In genomic region chr17:41917957-41918391, GRCh38 we compare ENCODE assay signal across 8 cellular contexts. TPM values are rescaled to one million over a fixed set of nuclear protein-coding genes. Genes with fewer than 3 reads are reported as not detected.
DNase-seq lines count a peak whose midpoint lies in the region; ATAC-seq and TF ChIP-seq lines count a peak whose summit lies in the region.

No MANE protein-coding gene starts in this region.

- TF ChIP-seq CTCF in BJ (IDR thresholded peaks at IDR 0.05; ENCODE audit: insufficient read depth, low read depth, low read length) = no peak

- peak overlapping the region; percentile 82 to 83 for H3K27ac Mint-ChIP-seq in natural killer cell treated with Interleukin-12 subunit alpha and Interleukin-12 subunit beta and Interleukin-15 and Interleukin-18, amount 100 ng/mL, for 72 hours

- H3K27me3 Mint-ChIP-seq in natural killer cell treated with Interleukin-12 subunit alpha and Interleukin-12 subunit beta and Interleukin-15 and Interleukin-18, amount 100 ng/mL, for 72 hours = no peaks in the 10 kb centered on the region

- peaks cover 23 to 30% of the 10 kb centered on the region in 2 donors for H3K4me1 Mint-ChIP-seq in natural killer cell treated with Interleukin-12 subunit alpha and Interleukin-12 subunit beta and Interleukin-15 and Interleukin-18, amount 100 ng/mL, for 72 hours (ENCODE audit: low read depth in 2 of 2)

- H3K36me3 Mint-ChIP-seq in natural killer cell treated with Interleukin-12 subunit alpha and Interleukin-12 subunit beta and Interleukin-15 and Interleukin-18, amount 100 ng/mL, for 72 hours = peaks cover 2% of the 10 kb centered on the region

- DNase-seq in BJ (ENCODE audit: low read depth) = no peak
- peak; percentile 75 for DNase-seq in NCI-H2171 (lab: John Stamatoyannopoulos, UW)
- DNase-seq in activated CD8-positive, alpha-beta memory T cell treated with anti-CD3 and anti-CD28 coated beads, Interleukin-2, amount 50 U/mL, for 4 hours = peak; percentile 44
- no peak for DNase-seq in natural killer cell treated with Interleukin-12 subunit alpha and Interleukin-12 subunit beta and Interleukin-15 and Interleukin-18, amount 100 ng/mL, for 72 hours (ENCODE audit: low spot score)
- DNase-seq in superior temporal gyrus (ENCODE audit: extremely low spot score) = peak; percentile 12
- DNase-seq in AG20443 (ENCODE audit: low spot score) = no peak

- no peaks in the 10 kb centered on the region for H3K27me3 ChIP-seq in BJ (ENCODE audit: control insufficient read depth, insufficient read depth, low read length)
- no peaks in the 10 kb centered on the region for H3K27me3 ChIP-seq in esophagus (ENCODE audit: control insufficient read depth in 1 of 2, insufficient read depth in 2 of 2, low read length in 2 of 2)

- H3K9me3 Mint-ChIP-seq in natural killer cell treated with Interleukin-12 subunit alpha and Interleukin-12 subunit beta and Interleukin-15 and Interleukin-18, amount 100 ng/mL, for 72 hours = no peaks in the 10 kb centered on the region

- no peaks in the 10 kb centered on the region for H3K9me3 ChIP-seq in esophagus (ENCODE audit: control insufficient read depth in 2 of 2, insufficient read depth in 1 of 2, low read depth in 1 of 2, low read length in 1 of 2)

- peaks cover 0 to 9% of the 10 kb centered on the region in 2 donors for H3K4me1 ChIP-seq in esophagus (ENCODE audit: control insufficient read depth in 2 of 2, insufficient read depth in 2 of 2, low read length in 1 of 2)

- POLR2A ChIA-PET in BJ (lab: Charles Lee) = interaction anchor here (0.7 to 1.0 kb wide), 3 partner anchors 13 to 131 kb away, joined by 3 to 4 read pairs (median 3); partner anchors contain the start of genes JUP and ODAD4

- peak overlapping the region; percentile 85 to 87 for H3K27ac ChIP-seq in esophagus (ENCODE audit: low read depth in 2 of 2, low read length in 1 of 2)

- H3K4me3 ChIP-seq in BJ (ENCODE audit: low read depth, low read length) (peak overlapping the region; percentile 93), esophagus (ENCODE audit: low read depth in 1 of 2, low read length in 2 of 2) (peak overlapping the region; percentile 75 to 76)

- peak; percentile 23 for ATAC-seq in GM21576 (IDR thresholded peaks at IDR 0.05; ENCODE audit: unreplicated experiment)
- peak in 1 of 2 donors; percentile 6 for ATAC-seq in natural killer cell treated with Interleukin-12 subunit alpha and Interleukin-12 subunit beta and Interleukin-15 and Interleukin-18, amount 100 ng/mL, for 72 hours

- peaks cover 4% of the 10 kb centered on the region for H3K36me3 ChIP-seq in BJ (ENCODE audit: control insufficient read depth, insufficient read depth, low read length)
- H3K36me3 ChIP-seq in esophagus (ENCODE audit: control insufficient read depth in 2 of 2, insufficient read depth in 2 of 2, low read length in 1 of 2) = peaks cover 7 to 8% of the 10 kb centered on the region in 2 donors

- WGBS in esophagus, 2 donors = 0% methylated on average over 30 of the region's 30 CpGs

- H3K4me3 Mint-ChIP-seq in natural killer cell treated with Interleukin-12 subunit alpha and Interleukin-12 subunit beta and Interleukin-15 and Interleukin-18, amount 100 ng/mL, for 72 hours = peak overlapping the region; percentile 94

- CTCF ChIA-PET in BJ (lab: Yijun Ruan, JAX) = interaction anchor here (1.0 to 1.8 kb wide), 10 partner anchors 11 to 150 kb away, joined by 3 to 5 read pairs (median 4); no protein-coding TSS in a partner anchor

RNA-seq across cellular contexts. Expression of gene ACLY, which starts 0.8 kb away (rescaled TPM):
- 118 and 170 TPM in 2 replicates for polyA plus RNA-seq in BJ (2011; rRNA removed)
- 159 and 212 TPM in 2 replicates for polyA minus RNA-seq in BJ (2011; rRNA and poly(A)+ RNA removed)
- polyA plus RNA-seq in esophagus = 10 to 100 TPM; 16.4 to 27.1 TPM
- total RNA-seq in natural killer cell treated with Interleukin-12 subunit alpha and Interleukin-12 subunit beta and Interleukin-15 and Interleukin-18, amount 100 ng/mL, for 72 hours = 100 to 1,000 TPM; 200 to 243 TPM

RNA-seq across cellular contexts. Expression of gene ODAD4, which starts 12.4 kb away (rescaled TPM):
- polyA plus RNA-seq in BJ (2011; rRNA removed) = 0.61 and 0.92 TPM in 2 replicates
- 0.31 and 0.81 TPM in 2 replicates for polyA minus RNA-seq in BJ (2011; rRNA and poly(A)+ RNA removed)
- under 1 TPM; 0.18 to 0.31 TPM for polyA plus RNA-seq in esophagus
- 1 to 10 TPM in 1 of 2 donors, under 1 TPM in 1; 0.12 to 1.0 TPM for total RNA-seq in natural killer cell treated with Interleukin-12 subunit alpha and Interleukin-12 subunit beta and Interleukin-15 and Interleukin-18, amount 100 ng/mL, for 72 hours

RNA-seq across cellular contexts. Expression of gene CNP, which starts 48.6 kb away (rescaled TPM):
- polyA plus RNA-seq in BJ (2011; rRNA removed) (53.5 and 66.2 TPM in 2 replicates), esophagus (10 to 100 TPM; 45.2 to 49.1 TPM)
- 151 and 180 TPM in 2 replicates for polyA minus RNA-seq in BJ (2011; rRNA and poly(A)+ RNA removed)
- total RNA-seq in natural killer cell treated with Interleukin-12 subunit alpha and Interleukin-12 subunit beta and Interleukin-15 and Interleukin-18, amount 100 ng/mL, for 72 hours = 10 to 100 TPM; 55.6 to 81.9 TPM

RNA-seq across cellular contexts. Expression of gene KLHL11, which starts 52.8 kb away (rescaled TPM):
- polyA plus RNA-seq in BJ (2011; rRNA removed) (5.5 and 7.2 TPM in 2 replicates), esophagus (under 1 TPM; 0.59 to 0.74 TPM)
- 17.5 and 22.6 TPM in 2 replicates for polyA minus RNA-seq in BJ (2011; rRNA and poly(A)+ RNA removed)
- total RNA-seq in natural killer cell treated with Interleukin-12 subunit alpha and Interleukin-12 subunit beta and Interleukin-15 and Interleukin-18, amount 100 ng/mL, for 72 hours = 10 to 100 TPM; 14.9 to 15.7 TPM

Comparison
In these comparisons a context has a peak if more than half of its experiments do, and no peak if none do; other contexts are left out.
1. DNase-seq: peak in NCI-H2171 (single experiment), activated CD8-positive, alpha-beta memory T cell treated with anti-CD3 and anti-CD28 coated beads, Interleukin-2, amount 50 U/mL, for 4 hours (single experiment) and superior temporal gyrus (single experiment); none in BJ (single experiment), natural killer cell treated with Interleukin-12 subunit alpha and Interleukin-12 subunit beta and Interleukin-15 and Interleukin-18, amount 100 ng/mL, for 72 hours (single experiment) and AG20443 (single experiment).